ENCODE assay signal across 8 cellular contexts in the genomic region with DNA sequence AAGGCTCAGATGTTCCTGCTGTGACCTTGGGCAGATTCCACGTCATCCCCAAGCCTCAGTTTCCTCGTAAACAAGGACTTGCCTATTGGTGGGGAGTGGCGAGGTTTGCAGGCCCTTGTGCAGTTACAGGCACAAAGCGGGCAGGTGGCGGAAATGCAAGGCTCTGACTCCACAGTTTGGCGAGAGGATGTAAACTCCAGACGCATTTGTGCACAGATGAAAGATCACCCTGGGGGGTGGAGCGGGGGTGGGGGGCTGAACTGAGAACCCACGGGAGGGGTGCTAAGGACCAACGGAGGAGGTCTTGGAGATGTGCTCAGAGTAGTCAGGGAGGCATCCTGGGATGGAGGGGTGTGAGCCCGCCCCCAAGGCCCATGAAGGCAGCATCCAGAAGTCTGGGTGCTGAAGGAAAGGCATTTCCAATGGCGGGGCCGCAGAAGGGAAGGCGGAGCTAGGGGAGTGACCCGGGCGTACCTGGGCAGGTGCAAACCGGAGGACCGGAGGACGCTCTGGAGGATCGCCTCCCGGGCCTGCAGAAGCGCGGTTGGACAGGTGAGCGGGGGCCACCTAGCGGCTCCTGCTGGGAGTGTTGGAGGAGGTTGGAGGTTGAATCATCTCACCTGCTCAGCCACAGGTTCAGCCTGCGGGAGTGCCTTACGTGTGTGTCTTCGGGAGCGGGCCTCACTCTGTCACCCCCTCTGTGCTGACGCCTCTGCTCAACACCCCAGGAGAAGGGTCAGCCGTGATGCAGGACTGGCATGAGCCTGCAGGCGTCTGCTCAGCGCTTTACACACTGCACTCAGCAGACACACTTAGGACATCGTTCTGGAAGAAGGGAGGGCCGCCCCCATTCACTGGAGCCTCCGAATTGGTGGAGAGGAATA. TPM values are rescaled to one million over a fixed set of nuclear protein-coding genes. Genes with fewer than 3 reads are reported as not detected.
DNase-seq lines count a peak whose midpoint lies in the region; ATAC-seq and TF ChIP-seq lines count a peak whose summit lies in the region.

No MANE protein-coding gene starts in this region.

- no peak overlapping the region for H3K27ac ChIP-seq in KMS-11
- no peak overlapping the region for H3K27ac ChIP-seq in adrenal gland

- H3K9ac ChIP-seq in KMS-11 = no peak overlapping the region

- H3K4me2 ChIP-seq in KMS-11 = no peak overlapping the region; the same call in 1 of the 2 replicates

- DNase-seq in ELF-1 (ENCODE audit: low read depth, low spot score) (peak; percentile 94), T follicular helper cell (ENCODE audit: low read depth) (peak; percentile 51), adrenal gland (peak; percentile 52 to 83 (median 76)), iPS DF 19.7 (ENCODE audit: low read depth, low spot score) (peak; percentile 79), dedifferentiated amniotic fluid mesenchymal stem cell (ENCODE audit: extremely low spot score) (no peak)
- peak; percentile 47 to 71 for DNase-seq in stimulated activated CD4-positive, alpha-beta T cell treated with anti-CD3 and anti-CD28 coated beads, Interleukin-12 subunit alpha, Interleukin-12 subunit beta, amount 100 ng/mL, for 24 hours (ENCODE audit: low read depth in 2 of 2)

- no peak for TF ChIP-seq POLR2A in adrenal gland (IDR thresholded peaks at IDR 0.05)

- no peak overlapping the region for H3K4me3 ChIP-seq in KMS-11 (IDR thresholded peaks at IDR 0.05; ENCODE audit: insufficient read depth, low read depth, low read length)
- H3K4me3 ChIP-seq in adrenal gland = no peak overlapping the region

- intact Hi-C loops in adrenal gland (cut with DNase I) = loop anchor here (5.0 kb wide), 2 partner anchors 74 to 244 kb away; no protein-coding TSS in a partner anchor

- H3K9me3 ChIP-seq in adrenal gland (replicated peaks in 1 of 3) = no peaks in the 10 kb centered on the region

- no peaks in the 10 kb centered on the region for H3K36me3 ChIP-seq in KMS-11 (ENCODE audit: insufficient read depth)
- H3K36me3 ChIP-seq in adrenal gland (replicated peaks in 1 of 2) = no peaks in the 10 kb centered on the region

- no peak overlapping the region for H2AFZ ChIP-seq in KMS-11 (ENCODE audit: low read depth)

- no peak for ATAC-seq in HG02973 (IDR thresholded peaks at IDR 0.05; ENCODE audit: unreplicated experiment)

- 6 to 14% (median 8%) methylated on average over 15 to 36 of the region's 36 CpGs for WGBS in adrenal gland, 4 donors

- H3K4me1 ChIP-seq in KMS-11 (ENCODE audit: low read depth, poor library complexity, severe bottlenecking) = no peaks in the 10 kb centered on the region
- H3K4me1 ChIP-seq in adrenal gland (replicated peaks in 1 of 2) = peaks cover 20 to 27% of the 10 kb centered on the region in 2 donors

- TF ChIP-seq CTCF in KMS-11 (conservative IDR thresholded peaks at IDR 0.05; ENCODE audit: low read depth, low read length) = peak; percentile 80
- peak; percentile 66 to 88 (median 82) for TF ChIP-seq CTCF in adrenal gland (IDR thresholded peaks at IDR 0.05)

- H3K79me2 ChIP-seq in KMS-11 (ENCODE audit: insufficient read depth, low read depth) = no peaks in the 10 kb centered on the region

- no peaks in the 10 kb centered on the region for H4K20me1 ChIP-seq in KMS-11 (ENCODE audit: insufficient read depth)

- peaks cover 85% of the 10 kb centered on the region for H3K27me3 ChIP-seq in KMS-11 (ENCODE audit: insufficient read depth, low read depth)
- H3K27me3 ChIP-seq in adrenal gland = peaks cover 39% of the 10 kb centered on the region

RNA-seq across cellular contexts. Expression of a gene that starts 1.9 kb away (rescaled TPM):
- total RNA-seq in adrenal gland = 10 to 100 TPM in 6 of 8 donors, 1 to 10 TPM in 2; 1.5 to 25.7 (median 18.3) TPM
- polyA plus RNA-seq in adrenal gland = 10 to 100 TPM in 2 of 3 donors, under 1 TPM in 1; 0.11 to 55.7 (median 26.6) TPM

RNA-seq across cellular contexts. Expression of a gene that starts 44.3 kb away (rescaled TPM):
- total RNA-seq in adrenal gland = not detected
- not detected for polyA plus RNA-seq in adrenal gland
